Comparison of ENCODE assay signal across 29 cellular contexts in the genomic region with DNA sequence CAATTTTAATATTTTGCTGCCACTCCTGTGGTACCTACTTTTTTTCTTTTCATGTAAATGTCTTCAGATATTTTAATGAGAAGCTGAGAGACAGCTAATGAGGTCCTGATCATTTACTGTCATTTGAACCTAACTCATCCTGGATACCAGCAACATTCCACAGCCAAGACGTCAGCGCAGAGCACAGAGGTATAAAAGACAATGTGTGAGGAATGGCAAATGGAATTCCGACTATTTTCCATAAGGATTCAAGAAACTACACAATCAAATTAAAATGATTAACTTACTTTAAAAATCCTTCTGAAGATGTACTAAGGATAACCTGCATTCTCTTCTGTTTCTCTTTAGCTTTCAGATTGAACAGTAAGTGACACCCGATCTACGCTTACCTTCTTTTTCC.
"Had no signal": no experiment of that assay in that cellular context is flagged by ENCODE, and none has a peak within 500 bp of the region (broad histone marks: within the 10 kb centered on the region; RNA-seq: fewer than 3 reads in every experiment).

No MANE protein-coding gene starts in this region.

- ATAC-seq: activated T-helper 17 cell treated with anti-CD3 and anti-CD28 coated beads, Interleukin-2, amount 50 U/mL, for 72 hours; gastroesophageal sphincter; left cardiac atrium; left ventricle myocardium superior; naive thymus-derived CD8-positive, alpha-beta T cell; psoas muscle; stimulated activated effector memory CD8-positive, alpha-beta T cell treated with anti-CD3 and anti-CD28 coated beads, Interleukin-12 subunit alpha, Interleukin-12 subunit beta, amount 100 ng/mL, for 72 hours; upper lobe of right lung had no signal

- H3K27ac ChIP-seq: brain microvascular endothelial cell, coronary artery, dorsolateral prefrontal cortex, gastroesophageal sphincter, hepatocyte, parathyroid adenoma, psoas muscle, sigmoid colon, stomach, thyroid gland, upper lobe of right lung had no signal

- H3K4me1 ChIP-seq: gastroesophageal sphincter, parathyroid adenoma, psoas muscle, sigmoid colon, stomach, thyroid gland, upper lobe of right lung had no signal

- H3K4me3 ChIP-seq: coronary artery, dorsolateral prefrontal cortex, gastroesophageal sphincter, hepatocyte, psoas muscle, sigmoid colon, stomach, thyroid gland, upper lobe of right lung had no signal

- H3K27me3 ChIP-seq: brain microvascular endothelial cell, dorsolateral prefrontal cortex, gastroesophageal sphincter, hepatocyte, sigmoid colon, stomach, thyroid gland, upper lobe of right lung had no signal

- H3K4me2 ChIP-seq: hepatocyte had no signal

- H3K4me3 Mint-ChIP-seq: activated B cell treated with CpG ODN at 0.5 μM for 24 hours; activated naive CD4-positive, alpha-beta T cell treated with anti-CD3 and anti-CD28 coated beads, Interleukin-2, amount 50 U/mL, for 24 hours; activated T-helper 17 cell treated with anti-CD3 and anti-CD28 coated beads, Interleukin-2, amount 50 U/mL, for 72 hours; naive thymus-derived CD8-positive, alpha-beta T cell; neural crest cell; stimulated activated effector memory CD8-positive, alpha-beta T cell treated with anti-CD3 and anti-CD28 coated beads, Interleukin-12 subunit alpha, Interleukin-12 subunit beta, amount 100 ng/mL, for 72 hours; T-helper 2 cell treated with Interferon-gamma antibody and Interleukin-4, amounts not matched to agents 5 μg/mL and 100 μg/mL, for 36 hours had no signal

- H3K4me1 Mint-ChIP-seq: activated B cell treated with CpG ODN at 0.5 μM for 24 hours; activated naive CD4-positive, alpha-beta T cell treated with anti-CD3 and anti-CD28 coated beads, Interleukin-2, amount 50 U/mL, for 24 hours; activated T-helper 17 cell treated with anti-CD3 and anti-CD28 coated beads, Interleukin-2, amount 50 U/mL, for 72 hours; naive thymus-derived CD8-positive, alpha-beta T cell; neural crest cell; stimulated activated effector memory CD8-positive, alpha-beta T cell treated with anti-CD3 and anti-CD28 coated beads, Interleukin-12 subunit alpha, Interleukin-12 subunit beta, amount 100 ng/mL, for 72 hours had no signal

- H3K9me3 Mint-ChIP-seq: activated B cell treated with CpG ODN at 0.5 μM for 24 hours; activated naive CD4-positive, alpha-beta T cell treated with anti-CD3 and anti-CD28 coated beads, Interleukin-2, amount 50 U/mL, for 24 hours; activated T-helper 17 cell treated with anti-CD3 and anti-CD28 coated beads, Interleukin-2, amount 50 U/mL, for 72 hours; naive thymus-derived CD8-positive, alpha-beta T cell; neural crest cell; stimulated activated effector memory CD8-positive, alpha-beta T cell treated with anti-CD3 and anti-CD28 coated beads, Interleukin-12 subunit alpha, Interleukin-12 subunit beta, amount 100 ng/mL, for 72 hours; T-helper 2 cell treated with Interferon-gamma antibody and Interleukin-4, amounts not matched to agents 5 μg/mL and 100 μg/mL, for 36 hours had no signal

- H3K27ac Mint-ChIP-seq: activated B cell treated with CpG ODN at 0.5 μM for 24 hours; activated naive CD4-positive, alpha-beta T cell treated with anti-CD3 and anti-CD28 coated beads, Interleukin-2, amount 50 U/mL, for 24 hours; activated T-helper 17 cell treated with anti-CD3 and anti-CD28 coated beads, Interleukin-2, amount 50 U/mL, for 72 hours; T-helper 2 cell treated with Interferon-gamma antibody and Interleukin-4, amounts not matched to agents 5 μg/mL and 100 μg/mL, for 36 hours had no signal

- DNase-seq: activated B cell treated with CpG ODN at 0.5 μM for 24 hours; activated gamma-delta T cell treated with Interleukin-2 at 50 U/mL for 16 hours; activated T-cell treated with anti-CD3 and anti-CD28 coated beads for 4 hours; aorta; brain microvascular endothelial cell; dorsolateral prefrontal cortex; effector memory CD4-positive, alpha-beta T cell; islet precursor cell; left cardiac atrium; left ventricle myocardium superior; naive thymus-derived CD8-positive, alpha-beta T cell; occipital lobe; psoas muscle; sigmoid colon; small intestine; stimulated activated CD4-positive, alpha-beta T cell treated with anti-CD3 and anti-CD28 coated beads, Interleukin-4, amount 100 ng/mL, for 24 hours; stomach; T-helper 1 cell; thyroid gland; upper lobe of right lung had no signal

- H3K9ac ChIP-seq: parathyroid adenoma had no signal

- H3K79me2 ChIP-seq: hepatocyte, parathyroid adenoma had no signal

- H3K27me3 Mint-ChIP-seq: activated B cell treated with CpG ODN at 0.5 μM for 24 hours; activated naive CD4-positive, alpha-beta T cell treated with anti-CD3 and anti-CD28 coated beads, Interleukin-2, amount 50 U/mL, for 24 hours; activated T-helper 17 cell treated with anti-CD3 and anti-CD28 coated beads, Interleukin-2, amount 50 U/mL, for 72 hours; naive thymus-derived CD8-positive, alpha-beta T cell had no signal
